10 cellular contexts compared by ENCODE assay signal in genomic region chr17:47066095-47066494, GRCh38.
DNase-seq lines count a peak whose midpoint lies in the region; ATAC-seq and TF ChIP-seq lines count a peak whose summit lies in the region.
"Had no signal": no experiment of that assay in that cellular context is flagged by ENCODE, and none has a peak within 500 bp of the region (broad histone marks: within the 10 kb centered on the region; RNA-seq: fewer than 3 reads in every experiment).

No MANE protein-coding gene starts in this region.

- no peak overlapping the region for H3K9ac ChIP-seq in skeletal muscle satellite cell (ENCODE audit: low read depth, low read length)

- H3K27me3 ChIP-seq in skeletal muscle satellite cell (ENCODE audit: control insufficient read depth, insufficient read depth, low read length), result no peaks in the 10 kb centered on the region

- H3K36me3 ChIP-seq in skeletal muscle satellite cell (ENCODE audit: insufficient read depth, low read length), result peaks cover 8% of the 10 kb centered on the region

- no peaks in the 10 kb centered on the region for H3K27me3 Mint-ChIP-seq in activated naive CD4-positive, alpha-beta T cell treated with anti-CD3 and anti-CD28 coated beads for 36 hours (ENCODE audit: low read depth)
- H3K27me3 Mint-ChIP-seq in WTC11 (ENCODE audit: low read depth), result no peaks in the 10 kb centered on the region

- intact Hi-C loops in activated naive CD4-positive, alpha-beta T cell treated with anti-CD3 and anti-CD28 coated beads for 36 hours (cut with micrococcal nuclease), result loop anchor here (2.0 to 10.0 kb wide), 2 partner anchors 33 to 141 kb away; partner anchors contain the start of gene GOSR2

- no peak for DNase-seq in activated naive CD4-positive, alpha-beta T cell treated with anti-CD3 and anti-CD28 coated beads for 36 hours
- DNase-seq in activated naive CD4-positive, alpha-beta T cell treated with anti-CD3 and anti-CD28 coated beads, Interleukin-2, amount 50 U/mL, for 72 hours (ENCODE audit: low spot score in 2 of 2), result no peak
- DNase-seq in WTC11 (ENCODE audit: low spot score) (no peak), fibroblast of peridontal ligament (ENCODE audit: extremely low read depth) (peak; percentile 2), midbrain (lab: John Stamatoyannopoulos, UW) (no peak), MV-4-11 (lab: John Stamatoyannopoulos, UW) (no peak), activated gamma-delta T cell treated with Interleukin-2 at 50 U/mL for 16 hours (no peak)
- DNase-seq: effector CD8-positive, alpha-beta T cell; posterior cingulate gyrus had no signal

- no peak for ATAC-seq in activated naive CD4-positive, alpha-beta T cell treated with anti-CD3 and anti-CD28 coated beads, Interleukin-2, amount 50 U/mL, for 72 hours
- ATAC-seq in WTC11, result peak; percentile 67

- H3K4me1 Mint-ChIP-seq in activated naive CD4-positive, alpha-beta T cell treated with anti-CD3 and anti-CD28 coated beads for 36 hours (ENCODE audit: low read depth), result peaks cover 22% of the 10 kb centered on the region
- H3K4me1 Mint-ChIP-seq in WTC11, result peaks cover 34% of the 10 kb centered on the region

- H3K4me3 Mint-ChIP-seq in activated naive CD4-positive, alpha-beta T cell treated with anti-CD3 and anti-CD28 coated beads for 36 hours, result peak overlapping the region; percentile 93
- peak overlapping the region; percentile 84 for H3K4me3 Mint-ChIP-seq in WTC11

- peaks cover 15% of the 10 kb centered on the region for H3K36me3 Mint-ChIP-seq in activated naive CD4-positive, alpha-beta T cell treated with anti-CD3 and anti-CD28 coated beads for 36 hours (ENCODE audit: low read depth)
- H3K36me3 Mint-ChIP-seq in activated naive CD4-positive, alpha-beta T cell treated with anti-CD3 and anti-CD28 coated beads, Interleukin-2, amount 50 U/mL, for 72 hours, result peaks cover 0 to 10% of the 10 kb centered on the region in 2 donors
- H3K36me3 Mint-ChIP-seq in WTC11, result peaks cover 14% of the 10 kb centered on the region

- CTCF ChIA-PET in activated naive CD4-positive, alpha-beta T cell treated with anti-CD3 and anti-CD28 coated beads for 36 hours (lab: Charles Lee), result interaction anchor here (0.7 to 1.1 kb wide), 2 partner anchors 9 to 892 kb away, joined by 3 read pairs; no protein-coding TSS in a partner anchor
- CTCF ChIA-PET in WTC11 (lab: Charles Lee), result interaction anchor here (0.8 to 1.7 kb wide), 2 partner anchors 23 to 124 kb away, joined by 3 to 4 read pairs; no protein-coding TSS in a partner anchor

- peaks cover 17% of the 10 kb centered on the region for H3K4me1 ChIP-seq in skeletal muscle satellite cell (ENCODE audit: control insufficient read depth, insufficient read depth, low read length)

- peaks cover 4% of the 10 kb centered on the region for H3K9me3 Mint-ChIP-seq in activated naive CD4-positive, alpha-beta T cell treated with anti-CD3 and anti-CD28 coated beads for 36 hours
- no peaks in the 10 kb centered on the region for H3K9me3 Mint-ChIP-seq in activated naive CD4-positive, alpha-beta T cell treated with anti-CD3 and anti-CD28 coated beads, Interleukin-2, amount 50 U/mL, for 72 hours
- peaks cover 5% of the 10 kb centered on the region for H3K9me3 Mint-ChIP-seq in WTC11

- peaks cover 3% of the 10 kb centered on the region for H3K9me3 ChIP-seq in skeletal muscle satellite cell (replicated peaks; ENCODE audit: low read length)

- H3K4me2 ChIP-seq in skeletal muscle satellite cell (ENCODE audit: low read length), result peak overlapping the region; percentile 95

- H3K4me3 ChIP-seq in skeletal muscle satellite cell (ENCODE audit: low read length), result no peak overlapping the region

- POLR2A ChIA-PET in WTC11 (lab: Charles Lee), result no interaction called here

- peak overlapping the region; percentile 94 for H3K27ac Mint-ChIP-seq in activated naive CD4-positive, alpha-beta T cell treated with anti-CD3 and anti-CD28 coated beads for 36 hours
- no peak overlapping the region for H3K27ac Mint-ChIP-seq in activated naive CD4-positive, alpha-beta T cell treated with anti-CD3 and anti-CD28 coated beads, Interleukin-2, amount 50 U/mL, for 72 hours
- peak overlapping the region; percentile 70; the same call in 1 of the 2 replicates for H3K27ac Mint-ChIP-seq in WTC11

- no peak for TF ChIP-seq CTCF in WTC11 (IDR thresholded peaks at IDR 0.05)

TF ChIP-seq in WTC11, 78 proteins besides CTCF, POLR2A, EP300 and RAD21:
- TF ChIP-seq MAX (CRISPR knock-in tag; IDR thresholded peaks at IDR 0.05) (peak; percentile 45; the same call in 1 of the 2 replicates), RELA (CRISPR knock-in tag; IDR thresholded peaks at IDR 0.05; ENCODE audit: borderline replicate concordance) (no peak)
TF ChIP-seq in WTC11: peak in this region for 1.

Comparison
In these comparisons a context has a peak if more than half of its experiments do, and no peak if none do; other contexts are left out.
1. H3K27ac Mint-ChIP-seq: peak in activated naive CD4-positive, alpha-beta T cell treated with anti-CD3 and anti-CD28 coated beads for 36 hours (single experiment) and WTC11 (single experiment); none in activated naive CD4-positive, alpha-beta T cell treated with anti-CD3 and anti-CD28 coated beads, Interleukin-2, amount 50 U/mL, for 72 hours (0 of 2).